Comparison of ENCODE assay signal across 12 cellular contexts in genomic region chr20:62357681-62358080, GRCh38. TPM values are rescaled to one million over a fixed set of nuclear protein-coding genes. Genes with fewer than 3 reads are reported as not detected.
A peak's percentile ranks its signal among the peaks of the same experiment; 100 is the strongest.
DNase-seq lines count a peak whose midpoint lies in the region; ATAC-seq and TF ChIP-seq lines count a peak whose summit lies in the region.
"Had no signal": no experiment of that assay in that cellular context is flagged by ENCODE, and none has a peak within 500 bp of the region (broad histone marks: within the 10 kb centered on the region; RNA-seq: fewer than 3 reads in every experiment).

No MANE protein-coding gene starts in this region.

- H3K4ac ChIP-seq in mesenchymal stem cell (ENCODE audit: low read depth in 1 of 2, low read length in 2 of 2): peak overlapping the region; percentile 77 to 79

- CTCF ChIA-PET in PC-3 (lab: Charles Lee): no interaction called here

- peak overlapping the region; percentile 76 for H4K8ac ChIP-seq in mesenchymal stem cell (ENCODE audit: low read length)

- peaks cover 3% of the 10 kb centered on the region for H3K36me3 Mint-ChIP-seq in endodermal cell (ENCODE audit: low read depth)

- TF ChIP-seq CTCF in PC-3 (conservative IDR thresholded peaks at IDR 0.05; ENCODE audit: low read depth, low read length): no peak
- no peak for TF ChIP-seq CTCF in endodermal cell (conservative IDR thresholded peaks at IDR 0.05)
- TF ChIP-seq CTCF in tibial nerve (IDR thresholded peaks at IDR 0.05): no peak

- no peak for ATAC-seq in PC-3
- no peak for ATAC-seq in HG03439 (IDR thresholded peaks at IDR 0.05; ENCODE audit: unreplicated experiment)

- no peaks in the 10 kb centered on the region for H3K9me2 ChIP-seq in PC-3 (replicated peaks; ENCODE audit: low read length)

- no peak for TF ChIP-seq POLR2A in tibial nerve (IDR thresholded peaks at IDR 0.05)

- peak overlapping the region; percentile 67 to 81 for H3K18ac ChIP-seq in mesenchymal stem cell (ENCODE audit: low read depth in 1 of 2, low read length in 2 of 2)

- peaks cover 7% of the 10 kb centered on the region for H3K79me1 ChIP-seq in mesenchymal stem cell (replicated peaks; ENCODE audit: low read length, poor library complexity, severe bottlenecking)

- H2BK5ac ChIP-seq in mesenchymal stem cell (ENCODE audit: low read depth, low read length, poor library complexity, severe bottlenecking): peak overlapping the region; percentile 85

- H3K9me3 ChIP-seq in PC-3 (ENCODE audit: low read length) (no peaks in the 10 kb centered on the region), endodermal cell (ENCODE audit: control insufficient read depth, low read length) (no peaks in the 10 kb centered on the region), mesenchymal stem cell (ENCODE audit: control insufficient read depth, low read length) (no peaks in the 10 kb centered on the region), tibial nerve (no peaks in the 10 kb centered on the region)

- H3K27ac ChIP-seq in PC-3 (ENCODE audit: low read length) (peak overlapping the region; percentile 93), endodermal cell (ENCODE audit: low read depth, low read length) (no peak overlapping the region), mesenchymal stem cell (ENCODE audit: low read length, poor library complexity, severe bottlenecking) (peak overlapping the region; percentile 96), tibial nerve (peak overlapping the region; percentile 83 to 96 (median 86))

- 0 out of 2 replicates have a peak, but pooled peaks cover 7% of the 10 kb centered on the region for H4K20me1 ChIP-seq in PC-3 (ENCODE audit: low read length)

- DNase-seq in PC-3: no peak
- DNase-seq in endodermal cell: peak; percentile 48
- no peak for DNase-seq in mesenchymal stem cell
- DNase-seq in tibial nerve (ENCODE audit: low spot score in 2 of 2): no peak
- DNase-seq in Kasumi-1 (lab: John Stamatoyannopoulos, UW): no peak
- no peak for DNase-seq in amniotic stem cell (lab: John Stamatoyannopoulos, UW)
- DNase-seq: activated CD4-positive, alpha-beta T cell treated with anti-CD3 and anti-CD28 coated beads, Interleukin-2, amount 50 U/mL, for 1 hour; activated effector memory CD4-positive, alpha-beta T cell treated with anti-CD3 and anti-CD28 coated beads, Interleukin-2, amount 50 U/mL, for 16 hours; cortex of kidney had no signal

- 93% methylated on average over 6 to 7 of the region's 7 CpGs for WGBS in endodermal cell (ENCODE audit: insufficient coverage in 1 of 2, insufficient read length in 1 of 2), 2 experiments
- 55% methylated on average over 7 of the region's 7 CpGs for WGBS in mesenchymal stem cell
- 32 to 43% methylated on average over 7 of the region's 7 CpGs for WGBS in tibial nerve, 2 donors

- peak overlapping the region; percentile 81 for H2BK120ac ChIP-seq in mesenchymal stem cell (ENCODE audit: low read depth, low read length)

- H4K91ac ChIP-seq in mesenchymal stem cell (ENCODE audit: low read length): peak overlapping the region; percentile 84

- POLR2A ChIA-PET in PC-3 (lab: Charles Lee; ENCODE audit: unreplicated experiment): no interaction called here

- H3K36me3 ChIP-seq in PC-3 (ENCODE audit: low read depth, low read length) (peaks cover 37% of the 10 kb centered on the region; the same call in 1 of the 2 replicates), endodermal cell (ENCODE audit: control insufficient read depth, insufficient read depth, low read length) (peaks cover 32% of the 10 kb centered on the region), mesenchymal stem cell (ENCODE audit: control insufficient read depth in 1 of 2, insufficient read depth in 2 of 2, low read depth in 1 of 2, low read length in 2 of 2) (peaks cover 0 to 89% of the 10 kb centered on the region in 2 experiments), tibial nerve (no peaks in the 10 kb centered on the region)

- H2AK5ac ChIP-seq in mesenchymal stem cell (ENCODE audit: low read length, severe bottlenecking): peak overlapping the region; percentile 99

- H3K9ac ChIP-seq in PC-3 (ENCODE audit: low read length) (peak overlapping the region; percentile 79), endodermal cell (ENCODE audit: extremely low read depth, low read length, poor library complexity, severe bottlenecking) (no peak overlapping the region), mesenchymal stem cell (ENCODE audit: low read length) (peak overlapping the region; percentile 6)

- H2AFZ ChIP-seq in PC-3 (ENCODE audit: low read length) (no peak overlapping the region), mesenchymal stem cell (ENCODE audit: low read depth, low read length) (no peak overlapping the region)

- H3K4me3 ChIP-seq in PC-3 (ENCODE audit: low read length) (peak overlapping the region; percentile 39), endodermal cell (ENCODE audit: low read length) (no peak overlapping the region), mesenchymal stem cell (ENCODE audit: insufficient read depth in 1 of 2, low read depth in 1 of 2, low read length in 2 of 2) (peak overlapping the region in 1 of 2 experiments; percentile 41), tibial nerve (no peak overlapping the region)

- no peak overlapping the region for H3K27ac Mint-ChIP-seq in endodermal cell
- H3K27ac Mint-ChIP-seq: stimulated activated naive CD8-positive, alpha-beta T cell treated with anti-CD3 and anti-CD28 coated beads, Interleukin-15, Interleukin-2, amounts not matched to agents 100 ng/mL and 50 ng/mL, for 24 hours had no signal

- BruUV-seq in PC-3 (replicated peaks; lab: Mats Ljungman, UMichigan): no TSS peak

- no peaks in the 10 kb centered on the region for H3K9me3 Mint-ChIP-seq in endodermal cell
- H3K9me3 Mint-ChIP-seq: nephron; stimulated activated naive CD8-positive, alpha-beta T cell treated with anti-CD3 and anti-CD28 coated beads, Interleukin-15, Interleukin-2, amounts not matched to agents 100 ng/mL and 50 ng/mL, for 24 hours had no signal

- H3F3A ChIP-seq in PC-3 (ENCODE audit: low read length, unreplicated experiment): no peaks in the 10 kb centered on the region

- H3K4me1 ChIP-seq in PC-3 (ENCODE audit: insufficient read depth, low read length) (peaks cover 90% of the 10 kb centered on the region), endodermal cell (ENCODE audit: control insufficient read depth, insufficient read depth, low read length) (peaks cover 32% of the 10 kb centered on the region), mesenchymal stem cell (ENCODE audit: control insufficient read depth, insufficient read depth, low read depth, low read length) (peaks cover 95% of the 10 kb centered on the region), tibial nerve (peaks cover 0 to 97% (median 77%) of the 10 kb centered on the region in 4 donors)

- no peak overlapping the region for H3K4me3 Mint-ChIP-seq in endodermal cell
- H3K4me3 Mint-ChIP-seq: nephron; stimulated activated naive CD8-positive, alpha-beta T cell treated with anti-CD3 and anti-CD28 coated beads, Interleukin-15, Interleukin-2, amounts not matched to agents 100 ng/mL and 50 ng/mL, for 24 hours had no signal

- H3K27me3 ChIP-seq in PC-3 (ENCODE audit: low read length): no peaks in the 10 kb centered on the region
- H3K27me3 ChIP-seq in endodermal cell (ENCODE audit: control insufficient read depth, insufficient read depth, low read length, poor library complexity, severe bottlenecking): no peaks in the 10 kb centered on the region
- H3K27me3 ChIP-seq in mesenchymal stem cell (ENCODE audit: control insufficient read depth in 1 of 2, insufficient read depth in 1 of 2, low read length in 2 of 2): no peaks in the 10 kb centered on the region
- H3K27me3 ChIP-seq in tibial nerve: no peaks in the 10 kb centered on the region

- H3K23ac ChIP-seq in mesenchymal stem cell (ENCODE audit: low read length in 2 of 2): no peak overlapping the region

- peaks cover 17% of the 10 kb centered on the region for H3K4me1 Mint-ChIP-seq in endodermal cell

- H3K27me3 Mint-ChIP-seq in endodermal cell (ENCODE audit: insufficient read depth): no peaks in the 10 kb centered on the region
- H3K27me3 Mint-ChIP-seq: stimulated activated naive CD8-positive, alpha-beta T cell treated with anti-CD3 and anti-CD28 coated beads, Interleukin-15, Interleukin-2, amounts not matched to agents 100 ng/mL and 50 ng/mL, for 24 hours had no signal

- no peak for TF ChIP-seq EP300 in tibial nerve (IDR thresholded peaks at IDR 0.05)

- peak overlapping the region; percentile 90 for H2BK15ac ChIP-seq in mesenchymal stem cell (ENCODE audit: low read depth, poor library complexity, severe bottlenecking)

- peak overlapping the region; percentile 46 to 50 for H2BK12ac ChIP-seq in mesenchymal stem cell (ENCODE audit: low read length in 2 of 2)

- H3K79me2 ChIP-seq in PC-3 (ENCODE audit: low read length): peaks cover 89% of the 10 kb centered on the region

- intact Hi-C loops in PC-3 (cut with micrococcal nuclease): no loop called here

- H3K14ac ChIP-seq in mesenchymal stem cell (ENCODE audit: low read length in 2 of 2): peak overlapping the region in 1 of 2 experiments; percentile 68

- H3K4me2 ChIP-seq in PC-3 (ENCODE audit: low read length): peak overlapping the region; percentile 79
- H3K4me2 ChIP-seq in mesenchymal stem cell (ENCODE audit: low read length, poor library complexity, severe bottlenecking): peak overlapping the region; percentile 45

RNA-seq across cellular contexts. Expression of gene LAMA5, which starts 9.4 kb away (rescaled TPM):
- total RNA-seq in PC-3 (2014; rRNA removed) (196 and 308 TPM in 2 replicates), endodermal cell (100 to 1,000 TPM; 315 to 369 TPM), tibial nerve (100 to 1,000 TPM in 3 of 4 donors, 10 to 100 TPM in 1; 95.2 to 230 (median 139) TPM)
- polyA plus RNA-seq in endodermal cell (2013, experiment 1 of 2): 95.9 TPM
- polyA plus RNA-seq in endodermal cell (2013, experiment 2 of 2): 89.1 TPM
- polyA plus RNA-seq in mesenchymal stem cell (2013, experiment 1 of 2): 70.0 TPM
- polyA plus RNA-seq in mesenchymal stem cell (2013, experiment 2 of 2): 65.1 TPM

RNA-seq across cellular contexts. Expression of gene RPS21, which starts 29.2 kb away (rescaled TPM):
- total RNA-seq in PC-3 (2014; rRNA removed) (1,250 and 1,945 TPM in 2 replicates), endodermal cell (1,000 to 10,000 TPM; 1,288 to 1,382 TPM), tibial nerve (1,000 to 10,000 TPM; 1,371 to 3,195 (median 1,826) TPM)
- polyA plus RNA-seq in endodermal cell (2013, experiment 1 of 2): 1,213 TPM
- 1,212 TPM for polyA plus RNA-seq in endodermal cell (2013, experiment 2 of 2)
- polyA plus RNA-seq in mesenchymal stem cell (2013, experiment 1 of 2): 2,383 TPM
- polyA plus RNA-seq in mesenchymal stem cell (2013, experiment 2 of 2): 2,319 TPM

RNA-seq across cellular contexts. Expression of gene CABLES2, which starts 49.4 kb away (rescaled TPM):
- total RNA-seq in PC-3 (2014; rRNA removed) (12.4 and 13.5 TPM in 2 replicates), endodermal cell (10 to 100 TPM; 10.4 to 15.6 TPM), tibial nerve (1 to 10 TPM; 1.1 to 9.9 (median 6.2) TPM)
- 13.5 TPM for polyA plus RNA-seq in endodermal cell (2013, experiment 1 of 2)
- polyA plus RNA-seq in endodermal cell (2013, experiment 2 of 2): 13.0 TPM
- polyA plus RNA-seq in mesenchymal stem cell (2013, experiment 1 of 2): 5.4 TPM
- 5.4 TPM for polyA plus RNA-seq in mesenchymal stem cell (2013, experiment 2 of 2)

RNA-seq across cellular contexts. Expression of gene ADRM1, which starts 54.9 kb away (rescaled TPM):
- total RNA-seq in PC-3 (2014; rRNA removed) (374 and 487 TPM in 2 replicates), endodermal cell (100 to 1,000 TPM; 105 to 106 TPM), tibial nerve (100 to 1,000 TPM; 111 to 132 (median 129) TPM)
- 77.9 TPM for polyA plus RNA-seq in endodermal cell (2013, experiment 1 of 2)
- polyA plus RNA-seq in endodermal cell (2013, experiment 2 of 2): 81.6 TPM
- 99.6 TPM for polyA plus RNA-seq in mesenchymal stem cell (2013, experiment 1 of 2)
- 97.9 TPM for polyA plus RNA-seq in mesenchymal stem cell (2013, experiment 2 of 2)
